ENCODE assay signal across 19 cellular contexts in the genomic region with DNA sequence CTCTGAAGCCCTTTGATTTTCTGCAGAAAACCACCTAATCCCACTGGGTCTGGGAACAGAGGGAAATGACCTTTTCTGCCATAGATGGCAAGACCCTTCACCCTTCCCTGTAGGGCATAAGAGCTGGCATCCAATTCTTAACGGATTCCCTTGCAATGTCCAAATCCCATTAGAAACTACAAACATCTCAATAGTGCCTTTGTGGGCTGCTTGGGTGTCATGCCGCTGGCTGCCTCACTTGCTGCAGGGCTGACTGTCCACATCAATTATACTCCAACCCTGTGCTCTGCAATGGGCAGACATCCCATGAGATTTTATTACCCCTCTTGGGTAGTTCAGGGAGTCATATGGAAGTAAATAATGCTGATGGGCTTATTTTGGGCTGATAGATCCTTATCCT. TPM values are rescaled to one million over a fixed set of nuclear protein-coding genes. Genes with fewer than 3 reads are reported as not detected.
DNase-seq lines count a peak whose midpoint lies in the region; ATAC-seq lines count a peak whose summit lies in the region.
"Had no signal": no experiment of that assay in that cellular context is flagged by ENCODE, and none has a peak within 500 bp of the region (broad histone marks: within the 10 kb centered on the region; RNA-seq: fewer than 3 reads in every experiment).

No MANE protein-coding gene starts in this region.

- H3K36me3 ChIP-seq in thymus (ENCODE audit: control insufficient read depth, insufficient read depth): peaks cover 26% of the 10 kb centered on the region
- H3K36me3 ChIP-seq: colonic mucosa, heart right ventricle, left ventricle myocardium inferior, tibial nerve had no signal

- no peaks in the 10 kb centered on the region for H3K9me3 Mint-ChIP-seq in activated naive CD4-positive, alpha-beta T cell treated with anti-CD3 and anti-CD28 coated beads, Interleukin-2, amount 50 U/mL, for 24 hours
- peaks cover 0 to 2% of the 10 kb centered on the region in 2 donors for H3K9me3 Mint-ChIP-seq in activated T-cell treated with anti-CD3 and anti-CD28 coated beads, Interleukin-2, amount 50 U/mL, for 72 hours
- no peaks in the 10 kb centered on the region for H3K9me3 Mint-ChIP-seq in immature natural killer cell
- H3K9me3 Mint-ChIP-seq: brain had no signal

- H3K27ac Mint-ChIP-seq in activated naive CD4-positive, alpha-beta T cell treated with anti-CD3 and anti-CD28 coated beads, Interleukin-2, amount 50 U/mL, for 24 hours: peak overlapping the region; percentile 98
- peak overlapping the region; percentile 100 for H3K27ac Mint-ChIP-seq in activated T-cell treated with anti-CD3 and anti-CD28 coated beads, Interleukin-2, amount 50 U/mL, for 72 hours
- peak overlapping the region; percentile 86 to 98 (median 91) for H3K27ac Mint-ChIP-seq in immature natural killer cell
- H3K27ac Mint-ChIP-seq: brain had no signal

- H3K27me3 ChIP-seq in thymus (ENCODE audit: control insufficient read depth, insufficient read depth): no peaks in the 10 kb centered on the region
- H3K27me3 ChIP-seq: tibial nerve had no signal

- no peaks in the 10 kb centered on the region for H3K27me3 Mint-ChIP-seq in activated naive CD4-positive, alpha-beta T cell treated with anti-CD3 and anti-CD28 coated beads, Interleukin-2, amount 50 U/mL, for 24 hours
- no peaks in the 10 kb centered on the region for H3K27me3 Mint-ChIP-seq in activated T-cell treated with anti-CD3 and anti-CD28 coated beads, Interleukin-2, amount 50 U/mL, for 72 hours (ENCODE audit: low read depth)
- H3K27me3 Mint-ChIP-seq in immature natural killer cell (ENCODE audit: low read depth in 3 of 3): peaks cover 0 to 8% (median 3%) of the 10 kb centered on the region in 3 donors

- H3K36me3 Mint-ChIP-seq in activated naive CD4-positive, alpha-beta T cell treated with anti-CD3 and anti-CD28 coated beads, Interleukin-2, amount 50 U/mL, for 24 hours: peaks cover 5% of the 10 kb centered on the region
- H3K36me3 Mint-ChIP-seq in activated T-cell treated with anti-CD3 and anti-CD28 coated beads, Interleukin-2, amount 50 U/mL, for 72 hours (ENCODE audit: insufficient read depth in 2 of 2): peaks cover 0 to 5% of the 10 kb centered on the region in 2 donors
- peaks cover 0 to 5% (median 2%) of the 10 kb centered on the region in 3 donors for H3K36me3 Mint-ChIP-seq in immature natural killer cell
- H3K36me3 Mint-ChIP-seq: brain had no signal

- H3K27ac ChIP-seq in thymus (ENCODE audit: low read depth): peak overlapping the region; percentile 70
- H3K27ac ChIP-seq: colonic mucosa, KMS-11, left ventricle myocardium inferior, RWPE1, VCaP had no signal

- WGBS in thymus: 87% methylated on average over 2 of the region's 2 CpGs

- H3K9me3 ChIP-seq in thymus (ENCODE audit: control insufficient read depth): no peaks in the 10 kb centered on the region
- H3K9me3 ChIP-seq: colonic mucosa, heart right ventricle, left ventricle myocardium inferior, tibial nerve had no signal

- peak overlapping the region; percentile 90 for H3K4me3 Mint-ChIP-seq in activated naive CD4-positive, alpha-beta T cell treated with anti-CD3 and anti-CD28 coated beads, Interleukin-2, amount 50 U/mL, for 24 hours
- H3K4me3 Mint-ChIP-seq in activated T-cell treated with anti-CD3 and anti-CD28 coated beads, Interleukin-2, amount 50 U/mL, for 72 hours: peak overlapping the region; percentile 80 to 92
- peak overlapping the region; percentile 26 to 98 (median 58) for H3K4me3 Mint-ChIP-seq in immature natural killer cell
- H3K4me3 Mint-ChIP-seq: brain had no signal

- peaks cover 84% of the 10 kb centered on the region for H3K4me1 Mint-ChIP-seq in activated naive CD4-positive, alpha-beta T cell treated with anti-CD3 and anti-CD28 coated beads, Interleukin-2, amount 50 U/mL, for 24 hours
- H3K4me1 Mint-ChIP-seq in activated T-cell treated with anti-CD3 and anti-CD28 coated beads, Interleukin-2, amount 50 U/mL, for 72 hours (ENCODE audit: low read depth): peaks cover 75% of the 10 kb centered on the region
- H3K4me1 Mint-ChIP-seq in immature natural killer cell: peaks cover 98 to 100% of the 10 kb centered on the region in 2 donors

- H3K4me3 ChIP-seq in thymus (ENCODE audit: low read length): peak overlapping the region; percentile 29
- H3K4me3 ChIP-seq: colonic mucosa, left ventricle myocardium inferior, tibial nerve had no signal

- peak; percentile 12 to 16 for ATAC-seq in activated T-cell treated with anti-CD3 and anti-CD28 coated beads, Interleukin-2, amount 50 U/mL, for 72 hours (replicated peaks in 1 of 2)
- ATAC-seq: heart right ventricle had no signal

- peaks cover 50% of the 10 kb centered on the region for H3K4me1 ChIP-seq in thymus (ENCODE audit: control insufficient read depth, insufficient read depth, low read length)
- H3K4me1 ChIP-seq: colonic mucosa, heart right ventricle, left ventricle myocardium inferior had no signal

- DNase-seq in activated naive CD4-positive, alpha-beta T cell treated with anti-CD3 and anti-CD28 coated beads, Interleukin-2, amount 50 U/mL, for 16 hours: no peak
- DNase-seq in activated T-cell treated with anti-CD3 and anti-CD28 coated beads, Interleukin-2, amount 50 U/mL, for 72 hours: no peak
- DNase-seq in immature natural killer cell (no peak), NCI-H2196 (lab: John Stamatoyannopoulos, UW; ENCODE audit: unreplicated experiment) (no peak), NCI-H2227 (lab: John Stamatoyannopoulos, UW; ENCODE audit: unreplicated experiment) (no peak), NCI-H510A (lab: John Stamatoyannopoulos, UW) (no peak)
- DNase-seq: colonic mucosa, heart right ventricle, left ventricle myocardium inferior, NCI-H1092, NCI-H2081 treated with DMSO at 0.1 percent for 48 hours, NCI-H524 had no signal

RNA-seq across cellular contexts. Expression of gene GRAP2, which starts 7.2 kb away (rescaled TPM):
- 10 to 100 TPM; 56.4 to 59.4 TPM for total RNA-seq in activated T-cell treated with anti-CD3 and anti-CD28 coated beads, Interleukin-2, amount 50 U/mL, for 72 hours
- polyA plus RNA-seq in immature natural killer cell (10 to 100 TPM; 41.7 to 67.5 (median 46.0) TPM), thymus (51.5 TPM)

RNA-seq across cellular contexts. Expression of gene ENTHD1, which starts 14.6 kb away (rescaled TPM):
- under 1 TPM; 0.46 to 0.77 TPM for total RNA-seq in activated T-cell treated with anti-CD3 and anti-CD28 coated beads, Interleukin-2, amount 50 U/mL, for 72 hours
- not detected for polyA plus RNA-seq in immature natural killer cell
- 1.2 TPM for polyA plus RNA-seq in thymus
- total RNA-seq: colonic mucosa, left ventricle myocardium inferior had no signal
- polyA plus RNA-seq: heart right ventricle had no signal

RNA-seq across cellular contexts. Expression of gene TMA7B, which starts 52.1 kb away (rescaled TPM):
- 1 to 10 TPM; 1.4 to 2.5 TPM for total RNA-seq in activated T-cell treated with anti-CD3 and anti-CD28 coated beads, Interleukin-2, amount 50 U/mL, for 72 hours
- polyA plus RNA-seq in immature natural killer cell (1 to 10 TPM in 2 of 3 donors, not detected in 1; 1.4 to 2.1 TPM), thymus (3.3 TPM)
- total RNA-seq: heart right ventricle, left ventricle myocardium inferior, tibial nerve had no signal
- polyA plus RNA-seq: heart right ventricle had no signal
